Comparison of ENCODE assay signal across 17 cellular contexts in the genomic region with DNA sequence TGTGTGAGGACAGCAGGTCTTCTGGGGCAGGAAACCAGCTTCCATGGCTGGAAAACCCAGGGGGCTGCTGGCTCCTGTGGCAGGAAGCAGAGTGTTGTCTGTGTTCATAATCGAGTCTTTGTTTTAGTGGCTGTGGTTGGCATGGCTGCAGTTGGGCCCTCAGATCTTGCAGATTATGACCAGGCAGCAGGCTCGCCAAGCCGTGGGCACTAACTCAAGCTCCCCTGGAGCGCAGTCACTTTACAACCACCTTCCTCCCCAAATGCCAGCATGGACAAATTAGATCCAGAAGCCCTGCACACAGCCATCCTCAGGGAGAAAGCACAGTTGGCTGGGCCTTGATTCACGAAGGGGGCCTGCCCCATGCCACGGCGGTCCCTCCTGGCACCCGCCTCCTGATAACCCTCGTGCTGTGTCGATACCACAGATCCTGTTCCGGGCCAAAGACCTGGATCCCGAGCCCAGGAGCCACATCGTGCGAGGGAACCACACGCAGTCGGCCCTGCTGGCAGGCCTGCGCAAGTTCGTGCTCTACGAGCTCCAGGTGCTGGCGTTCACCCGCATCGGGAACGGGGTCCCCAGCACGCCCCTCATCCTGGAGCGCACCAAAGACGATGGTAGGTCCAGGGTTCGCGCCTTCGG.
A peak's percentile ranks its signal among the peaks of the same experiment; 100 is the strongest.
DNase-seq lines count a peak whose midpoint lies in the region; ATAC-seq, FAIRE-seq and TF ChIP-seq lines count a peak whose summit lies in the region.
"Had no signal": no experiment of that assay in that cellular context is flagged by ENCODE, and none has a peak within 500 bp of the region (broad histone marks: within the 10 kb centered on the region; RNA-seq: fewer than 3 reads in every experiment).

No MANE protein-coding gene starts in this region.

- DNase-seq in DMS79 treated with DMSO at 0.1 percent for 48 hours (lab: John Stamatoyannopoulos, UW) (peak; percentile 35), RWPE2 (ENCODE audit: low spot score) (peak; percentile 38), epidermal melanocyte (ENCODE audit: insufficient read length, low spot score) (peak; percentile 68), pancreas (peak in 3 of 6 donors; percentile 28 to 51 (median 47)), germinal center (ENCODE audit: low spot score) (no peak)
- DNase-seq: activated CD4-positive, alpha-beta memory T cell treated with anti-CD3 and anti-CD28 coated beads, Interleukin-2, amount 10 ng/mL, durations not matched to agents 7 days and 5 days; activated T-cell treated with anti-CD3 and anti-CD28 coated beads, Interleukin-2, amount 50 U/mL, for 24 hours; AML-193; lower lobe of right lung; NCI-H226; stimulated activated CD4-positive, alpha-beta T cell treated with anti-CD3 and anti-CD28 coated beads, Interleukin-2, amount 100 ng/mL, for 48 hours; stomach; T-helper 17 cell had no signal

- H3K27ac ChIP-seq in RWPE2 (ENCODE audit: poor library complexity, severe bottlenecking) (no peak overlapping the region), pancreas (peak overlapping the region in 3 of 4 donors; percentile 30 to 58 (median 58))
- H3K27ac ChIP-seq: lower lobe of right lung, ovary, stomach had no signal

- no peak for ATAC-seq in RWPE2 (ENCODE audit: low read depth)
- peak; percentile 33 to 69 (median 52) for ATAC-seq in pancreas
- ATAC-seq in GM18907 (IDR thresholded peaks at IDR 0.05; ENCODE audit: unreplicated experiment): no peak
- no peak for ATAC-seq in GM18517 (IDR thresholded peaks at IDR 0.05; ENCODE audit: unreplicated experiment)
- ATAC-seq: lower lobe of right lung, Right ventricle myocardium inferior, T-helper 17 cell had no signal

- peaks cover 3% of the 10 kb centered on the region for H3K9me3 ChIP-seq in RWPE2 (ENCODE audit: severe bottlenecking)
- no peaks in the 10 kb centered on the region for H3K9me3 ChIP-seq in pancreas
- H3K9me3 ChIP-seq: lower lobe of right lung, ovary, stomach had no signal

- H3K4me1 ChIP-seq in RWPE2 (ENCODE audit: insufficient read depth, poor library complexity, severe bottlenecking): no peaks in the 10 kb centered on the region
- H3K4me1 ChIP-seq in pancreas: peaks cover 0 to 4% (median 0%) of the 10 kb centered on the region in 3 donors
- H3K4me1 ChIP-seq: lower lobe of right lung, stomach had no signal

- no peaks in the 10 kb centered on the region for H3K27me3 ChIP-seq in RWPE2 (ENCODE audit: insufficient read depth, poor library complexity, severe bottlenecking)
- H3K27me3 ChIP-seq in pancreas: no peaks in the 10 kb centered on the region
- H3K27me3 ChIP-seq: ovary, stomach had no signal

- 85 to 91% methylated on average over 29 of the region's 29 CpGs for WGBS in pancreas, 2 donors

- H3K36me3 ChIP-seq in RWPE2 (ENCODE audit: low read depth) (no peaks in the 10 kb centered on the region), pancreas (peaks cover 0 to 2% (median 0%) of the 10 kb centered on the region in 3 donors)
- H3K36me3 ChIP-seq: lower lobe of right lung, ovary had no signal

- H3K4me3 ChIP-seq in RWPE2 (ENCODE audit: severe bottlenecking): no peak overlapping the region
- H3K4me3 ChIP-seq in pancreas: no peak overlapping the region
- H3K4me3 ChIP-seq: lower lobe of right lung, ovary, stomach had no signal

- no peak for FAIRE-seq in pancreas (lab: Jason Lieb, UNC)

- TF ChIP-seq CTCF in RWPE2 (IDR thresholded peaks at IDR 0.05; ENCODE audit: poor library complexity, severe bottlenecking) (no peak), pancreas (IDR thresholded peaks at IDR 0.05) (no peak)

- intact Hi-C loops in pancreas (cut with DNase I): no loop called here

Comparison
In these comparisons a context has a peak if more than half of its experiments do, and no peak if none do; other contexts are left out.
1. ATAC-seq: peak in pancreas (4 of 4); none in RWPE2 (single experiment), GM18907 (single experiment) and GM18517 (single experiment).